ENCODE assay signal across 13 cellular contexts in the genomic region with DNA sequence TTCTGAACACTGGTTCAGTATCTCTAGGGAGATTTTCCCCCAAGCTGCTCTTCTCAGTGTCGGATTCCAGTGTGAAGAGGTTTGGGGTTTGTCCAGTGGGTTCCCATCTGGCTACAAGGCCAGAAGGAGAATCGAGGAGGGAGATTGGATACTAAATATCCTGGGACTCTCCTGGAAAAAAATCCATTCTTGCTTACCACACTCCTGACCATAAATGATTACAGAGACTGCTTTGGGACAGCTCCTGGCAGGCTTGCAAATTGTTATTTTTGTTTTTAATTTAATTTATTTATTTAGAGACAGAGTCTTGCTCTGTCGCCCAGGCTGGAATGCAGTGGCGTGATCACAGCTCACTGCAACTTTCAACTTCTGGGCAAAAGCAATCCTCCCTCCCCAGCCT. TPM values are rescaled to one million over a fixed set of nuclear protein-coding genes. Genes with fewer than 3 reads are reported as not detected.
DNase-seq lines count a peak whose midpoint lies in the region; ATAC-seq and TF ChIP-seq lines count a peak whose summit lies in the region.
"Had no signal": no experiment of that assay in that cellular context is flagged by ENCODE, and none has a peak within 500 bp of the region (broad histone marks: within the 10 kb centered on the region; RNA-seq: fewer than 3 reads in every experiment).

No MANE protein-coding gene starts in this region.

- no peak for TF ChIP-seq POLR2A in sigmoid colon (IDR thresholded peaks at IDR 0.05)

- no peaks in the 10 kb centered on the region for H3K27me3 ChIP-seq in CD4-positive, CD25-positive, alpha-beta regulatory T cell (ENCODE audit: control insufficient read depth, insufficient read depth, low read length)
- peaks cover 0 to 10% (median 7%) of the 10 kb centered on the region in 3 donors for H3K27me3 ChIP-seq in sigmoid colon
- H3K27me3 ChIP-seq in colonic mucosa, result no peaks in the 10 kb centered on the region

- H3K4me3 ChIP-seq in CD4-positive, CD25-positive, alpha-beta regulatory T cell (ENCODE audit: low read depth, low read length), result peak overlapping the region; percentile 32
- H3K4me3 ChIP-seq in fibroblast of the aortic adventitia (ENCODE audit: low read depth, low read length) (no peak overlapping the region), sigmoid colon (no peak overlapping the region), colonic mucosa (no peak overlapping the region)
- H3K4me3 ChIP-seq: smooth muscle cell had no signal

- H3K4me1 ChIP-seq in CD4-positive, CD25-positive, alpha-beta regulatory T cell (ENCODE audit: control insufficient read depth, insufficient read depth, low read length, poor library complexity, severe bottlenecking), result peaks cover 32% of the 10 kb centered on the region
- peaks cover 0 to 9% (median 6%) of the 10 kb centered on the region in 4 donors for H3K4me1 ChIP-seq in sigmoid colon
- peaks cover 5% of the 10 kb centered on the region for H3K4me1 ChIP-seq in colonic mucosa

- peak overlapping the region in 2 of 3 donors; percentile 56 to 89 for H3K27ac Mint-ChIP-seq in CD4-positive, CD25-positive, alpha-beta regulatory T cell

- H3K27ac ChIP-seq in CD4-positive, CD25-positive, alpha-beta regulatory T cell (ENCODE audit: insufficient read depth, low read length, poor library complexity, severe bottlenecking), result no peak overlapping the region
- no peak overlapping the region for H3K27ac ChIP-seq in sigmoid colon
- no peak overlapping the region for H3K27ac ChIP-seq in colonic mucosa
- H3K27ac ChIP-seq: epithelial cell of prostate had no signal

- 79 to 90% methylated on average over 4 of the region's 4 CpGs for WGBS in sigmoid colon, 2 donors

- ATAC-seq in CD4-positive, CD25-positive, alpha-beta regulatory T cell (ENCODE audit: low read depth in 2 of 2), result no peak

- no peak overlapping the region for H3K9ac ChIP-seq in colonic mucosa (ENCODE audit: low read depth in 2 of 2, low read length in 2 of 2)

- TF ChIP-seq EP300 in sigmoid colon (IDR thresholded peaks at IDR 0.05), result no peak

- no peaks in the 10 kb centered on the region for H3K36me3 ChIP-seq in CD4-positive, CD25-positive, alpha-beta regulatory T cell (ENCODE audit: control insufficient read depth, insufficient read depth, low read length)
- no peaks in the 10 kb centered on the region for H3K36me3 ChIP-seq in sigmoid colon
- H3K36me3 ChIP-seq in colonic mucosa, result no peaks in the 10 kb centered on the region

- DNase-seq in AG08396 (ENCODE audit: low spot score), result peak; percentile 22
- no peak for DNase-seq in CD4-positive, CD25-positive, alpha-beta regulatory T cell
- peak; percentile 66 for DNase-seq in NCI-H524 treated with DMSO at 0.1 percent for 48 hours (lab: John Stamatoyannopoulos, UW)
- peak; percentile 7 for DNase-seq in fibroblast of the aortic adventitia (ENCODE audit: low read depth)
- no peak for DNase-seq in T-helper 9 cell
- DNase-seq in sigmoid colon, result no peak
- no peak for DNase-seq in colonic mucosa
- no peak for DNase-seq in NCI-H345 treated with DMSO at 0.1 percent for 48 hours (lab: John Stamatoyannopoulos, UW; ENCODE audit: unreplicated experiment)
- DNase-seq: NCI-H1436 treated with DMSO at 0.1 percent for 48 hours, SW 1271 had no signal

- H3K27me3 Mint-ChIP-seq in CD4-positive, CD25-positive, alpha-beta regulatory T cell, result peaks cover 16% of the 10 kb centered on the region

- no peaks in the 10 kb centered on the region for H3K9me3 ChIP-seq in CD4-positive, CD25-positive, alpha-beta regulatory T cell (ENCODE audit: control insufficient read depth in 2 of 2, low read length in 2 of 2)
- H3K9me3 ChIP-seq in sigmoid colon (no peaks in the 10 kb centered on the region), colonic mucosa (no peaks in the 10 kb centered on the region)

- no peaks in the 10 kb centered on the region for H3K36me3 Mint-ChIP-seq in CD4-positive, CD25-positive, alpha-beta regulatory T cell

- intact Hi-C loops in sigmoid colon (cut with DNase I), result no loop called here
- intact Hi-C loops in colonic mucosa (cut with DNase I), result loop anchor here (10.0 kb wide), 1 partner anchor 155 kb away; the partner anchor contains the start of gene PTBP3

- no peak for TF ChIP-seq CTCF in fibroblast of the aortic adventitia (IDR thresholded peaks at IDR 0.05; ENCODE audit: insufficient read depth, low read length)
- TF ChIP-seq CTCF in sigmoid colon (IDR thresholded peaks at IDR 0.05), result no peak
- TF ChIP-seq CTCF in colonic mucosa (IDR thresholded peaks at IDR 0.05), result no peak

- peak overlapping the region in 1 of 4 donors; percentile 9 for H3K4me3 Mint-ChIP-seq in CD4-positive, CD25-positive, alpha-beta regulatory T cell
- H3K4me3 Mint-ChIP-seq: activated naive CD8-positive, alpha-beta T cell treated with anti-CD3 and anti-CD28 coated beads for 36 hours had no signal

- H3K9me3 Mint-ChIP-seq in CD4-positive, CD25-positive, alpha-beta regulatory T cell, result peaks cover 0 to 6% (median 2%) of the 10 kb centered on the region in 7 donors

- H3K4me1 Mint-ChIP-seq in CD4-positive, CD25-positive, alpha-beta regulatory T cell, result peaks cover 28 to 58% (median 33%) of the 10 kb centered on the region in 4 donors

RNA-seq across cellular contexts. Expression of gene SUSD1, which starts 4.7 kb away (rescaled TPM):
- total RNA-seq in CD4-positive, CD25-positive, alpha-beta regulatory T cell, result 9.7 TPM
- polyA plus RNA-seq in CD4-positive, CD25-positive, alpha-beta regulatory T cell, result 1 to 10 TPM; 3.2 to 7.7 (median 5.8) TPM
- total RNA-seq in fibroblast of the aortic adventitia (ENCODE audit: low replicate concordance) (11.4 and 16.4 TPM in 2 replicates), sigmoid colon (1 to 10 TPM; 3.8 to 6.4 (median 4.6) TPM), colonic mucosa (10 to 100 TPM; 23.3 to 25.1 TPM)
- polyA plus RNA-seq in sigmoid colon, result 10 to 100 TPM in 1 of 3 donors, 1 to 10 TPM in 2; 1.8 to 10.7 (median 5.5) TPM

Comparison
In these comparisons a context has a peak if more than half of its experiments do, and no peak if none do; other contexts are left out.
1. DNase-seq: peak in AG08396 (single experiment), NCI-H524 treated with DMSO at 0.1 percent for 48 hours (single experiment) and fibroblast of the aortic adventitia (single experiment); none in CD4-positive, CD25-positive, alpha-beta regulatory T cell (0 of 3), T-helper 9 cell (single experiment), sigmoid colon (single experiment), colonic mucosa (single experiment) and NCI-H345 treated with DMSO at 0.1 percent for 48 hours (single experiment).